Comparison of ENCODE assay signal across 1 cellular context in the genomic region with DNA sequence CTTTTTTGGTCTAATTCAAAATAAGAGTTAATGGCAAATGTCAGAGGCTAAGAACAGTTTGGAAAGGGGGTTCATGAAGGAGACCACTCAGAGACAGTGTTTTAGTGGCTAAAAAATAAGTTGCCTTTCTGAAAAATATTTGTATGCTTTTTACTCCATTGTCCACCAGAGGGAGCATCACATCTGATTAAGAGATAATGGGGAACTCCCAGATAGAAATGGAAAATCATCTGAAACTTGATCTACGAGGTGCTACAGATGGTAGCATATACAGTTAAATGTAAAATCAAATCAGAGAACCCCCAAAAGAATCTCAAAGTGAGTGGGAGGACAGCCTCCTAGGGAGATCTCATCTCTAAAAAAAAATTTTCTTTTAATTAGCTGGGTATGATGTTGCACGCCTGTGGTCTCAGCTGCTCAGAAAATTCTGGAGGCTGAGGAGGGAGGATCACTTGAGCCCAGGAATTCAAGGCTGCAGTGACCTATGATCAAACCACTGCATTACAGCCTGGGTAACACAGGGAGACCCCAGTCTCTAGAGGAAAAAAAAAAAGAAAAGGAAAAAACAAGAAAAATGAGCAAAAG.
TF ChIP-seq lines count a peak whose summit lies in the region.

No MANE protein-coding gene starts in this region.

TF ChIP-seq in SK-N-SH treated with all-trans-retinoic acid at 6 μM for 48 hours, 23 proteins besides CTCF, POLR2A, EP300 and RAD21 (continued from another document):
- TF ChIP-seq TSHZ2 (CRISPR knock-in tag; IDR thresholded peaks at IDR 0.05) (no peak), ZNF70 (CRISPR knock-in tag; IDR thresholded peaks at IDR 0.05) (no peak), TOX (CRISPR knock-in tag; IDR thresholded peaks at IDR 0.05; ENCODE audit: borderline replicate concordance) (no peak)
